27 cellular contexts compared by ENCODE assay signal in the genomic region with DNA sequence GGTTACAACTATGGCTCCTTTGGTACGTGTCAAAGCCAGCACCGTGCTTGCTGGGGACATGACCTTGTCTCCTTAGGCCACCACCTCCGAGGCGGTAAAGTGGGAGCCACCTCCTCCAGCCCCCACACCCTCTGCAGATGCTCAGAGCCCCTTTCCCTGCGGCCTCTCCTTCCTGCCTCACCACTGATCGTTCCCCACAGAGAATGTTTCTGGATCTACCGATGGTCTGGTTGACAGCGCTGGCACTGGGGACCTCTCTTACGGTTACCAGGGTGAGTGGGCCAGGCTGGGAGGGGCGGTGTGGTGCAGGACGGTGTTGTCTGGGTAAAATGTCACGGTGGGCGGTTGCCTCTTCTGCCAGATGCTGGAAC. TPM values are rescaled to one million over a fixed set of nuclear protein-coding genes. Genes with fewer than 3 reads are reported as not detected.
DNase-seq lines count a peak whose midpoint lies in the region; ATAC-seq, FAIRE-seq and TF ChIP-seq lines count a peak whose summit lies in the region.
"Had no signal": no experiment of that assay in that cellular context is flagged by ENCODE, and none has a peak within 500 bp of the region (broad histone marks: within the 10 kb centered on the region; RNA-seq: fewer than 3 reads in every experiment).

No MANE protein-coding gene starts in this region.

- no peaks in the 10 kb centered on the region for H3K79me2 ChIP-seq in SK-N-SH (ENCODE audit: insufficient read depth)

- H3F3A ChIP-seq in SK-N-SH (replicated peaks; ENCODE audit: insufficient read depth): no peaks in the 10 kb centered on the region

- H3K9me2 ChIP-seq in SK-N-SH: no peaks in the 10 kb centered on the region

- H3K4me2 ChIP-seq in SK-N-SH: no peak overlapping the region
- H3K4me2 ChIP-seq: KMS-11 had no signal

- no peaks in the 10 kb centered on the region for H3K27me3 Mint-ChIP-seq in activated T-cell treated with anti-CD3 and anti-CD28 coated beads, Interleukin-2, amount 50 U/mL, for 24 hours
- H3K27me3 Mint-ChIP-seq in activated T-cell treated with anti-CD3 and anti-CD28 coated beads, Interleukin-2, amount 50 U/mL, for 4 hours (ENCODE audit: low read depth): no peaks in the 10 kb centered on the region
- no peaks in the 10 kb centered on the region for H3K27me3 Mint-ChIP-seq in T-helper 17 cell
- no peaks in the 10 kb centered on the region for H3K27me3 Mint-ChIP-seq in stimulated activated memory B cell treated with anti-CD40 and anti-IgM and Interleukin-4, amounts not matched to agents 10 μg/mL and 1 μg/mL and 100 μg/mL, for 72 hours
- H3K27me3 Mint-ChIP-seq: naive thymus-derived CD8-positive, alpha-beta T cell; progenitor cell of endocrine pancreas had no signal

- WGBS in SK-N-SH (ENCODE audit: low lambda C conversion rate): 93% methylated on average over 11 of the region's 13 CpGs

- no peaks in the 10 kb centered on the region for H3K9me3 Mint-ChIP-seq in activated T-cell treated with anti-CD3 and anti-CD28 coated beads, Interleukin-2, amount 50 U/mL, for 24 hours
- H3K9me3 Mint-ChIP-seq in activated T-cell treated with anti-CD3 and anti-CD28 coated beads, Interleukin-2, amount 50 U/mL, for 4 hours: no peaks in the 10 kb centered on the region
- H3K9me3 Mint-ChIP-seq in stimulated activated memory B cell treated with anti-CD40 and anti-IgM and Interleukin-4, amounts not matched to agents 10 μg/mL and 1 μg/mL and 100 μg/mL, for 72 hours: no peaks in the 10 kb centered on the region
- H3K9me3 Mint-ChIP-seq: naive thymus-derived CD8-positive, alpha-beta T cell had no signal

- H3K27me3 ChIP-seq in SK-N-SH (ENCODE audit: insufficient read depth): no peaks in the 10 kb centered on the region
- H3K27me3 ChIP-seq: vagina had no signal

- H3K9ac ChIP-seq in kidney (ENCODE audit: low read length in 2 of 2) (no peak overlapping the region), SK-N-SH (no peak overlapping the region)
- H3K9ac ChIP-seq: KMS-11 had no signal

- no peaks in the 10 kb centered on the region for H3K9me3 ChIP-seq in T-helper 17 cell (ENCODE audit: control insufficient read depth, low read length, poor library complexity, severe bottlenecking)
- no peaks in the 10 kb centered on the region for H3K9me3 ChIP-seq in kidney (ENCODE audit: control insufficient read depth in 1 of 2, low read length in 2 of 2)
- no peaks in the 10 kb centered on the region for H3K9me3 ChIP-seq in SK-N-SH
- H3K9me3 ChIP-seq: vagina had no signal

- intact Hi-C loops in kidney (cut with DNase I): no loop called here

- TF ChIP-seq CTCF in kidney (IDR thresholded peaks at IDR 0.05; ENCODE audit: borderline replicate concordance, extremely low read depth, insufficient read depth): no peak
- TF ChIP-seq CTCF in SK-N-SH (IDR thresholded peaks at IDR 0.05): no peak

- no peak overlapping the region for H3K27ac Mint-ChIP-seq in activated T-cell treated with anti-CD3 and anti-CD28 coated beads, Interleukin-2, amount 50 U/mL, for 24 hours
- peak overlapping the region; percentile 43 for H3K27ac Mint-ChIP-seq in T-helper 17 cell
- peak overlapping the region; percentile 87 for H3K27ac Mint-ChIP-seq in stimulated activated memory B cell treated with anti-CD40 and anti-IgM and Interleukin-4, amounts not matched to agents 10 μg/mL and 1 μg/mL and 100 μg/mL, for 72 hours
- H3K27ac Mint-ChIP-seq: progenitor cell of endocrine pancreas had no signal

- POLR2A ChIA-PET in SK-N-SH (lab: Yijun Ruan, JAX): no interaction called here

- H3K36me3 ChIP-seq in kidney (ENCODE audit: control insufficient read depth in 1 of 2, insufficient read depth in 2 of 2, low read length in 2 of 2): peaks cover 29 to 30% of the 10 kb centered on the region in 2 donors
- H3K36me3 ChIP-seq in SK-N-SH (replicated peaks in 1 of 2; ENCODE audit: control insufficient read depth in 1 of 2, insufficient read depth in 2 of 2, low read length in 1 of 2): peaks cover 8 to 18% of the 10 kb centered on the region in 2 experiments

- H3K36me3 Mint-ChIP-seq in activated T-cell treated with anti-CD3 and anti-CD28 coated beads, Interleukin-2, amount 50 U/mL, for 24 hours (ENCODE audit: low read depth): peaks cover 49% of the 10 kb centered on the region
- peaks cover 7% of the 10 kb centered on the region for H3K36me3 Mint-ChIP-seq in activated T-cell treated with anti-CD3 and anti-CD28 coated beads, Interleukin-2, amount 50 U/mL, for 4 hours (ENCODE audit: insufficient read depth)
- H3K36me3 Mint-ChIP-seq in T-helper 17 cell (ENCODE audit: low read depth): no peaks in the 10 kb centered on the region
- peaks cover 76% of the 10 kb centered on the region for H3K36me3 Mint-ChIP-seq in stimulated activated memory B cell treated with anti-CD40 and anti-IgM and Interleukin-4, amounts not matched to agents 10 μg/mL and 1 μg/mL and 100 μg/mL, for 72 hours

- H3K27ac ChIP-seq in kidney (ENCODE audit: low read depth in 2 of 2, low read length in 2 of 2): no peak overlapping the region
- no peak overlapping the region for H3K27ac ChIP-seq in SK-N-SH (ENCODE audit: low read depth in 2 of 2, low read length in 1 of 2)
- H3K27ac ChIP-seq: KMS-11, vagina had no signal

- CTCF ChIA-PET in SK-N-SH (lab: Yijun Ruan, JAX): no interaction called here

- FAIRE-seq in kidney (lab: Jason Lieb, UNC): no peak
- FAIRE-seq: GM12892, keratinocyte, RCC 7860, small intestine, TTC549 had no signal

- DNase-seq in activated T-cell treated with anti-CD3 and anti-CD28 coated beads, Interleukin-2, amount 50 U/mL, for 24 hours: peak; percentile 14
- DNase-seq in activated T-cell treated with anti-CD3 and anti-CD28 coated beads, Interleukin-2, amount 50 U/mL, for 4 hours: no peak
- no peak for DNase-seq in T-helper 17 cell
- DNase-seq in kidney: peak; percentile 58
- DNase-seq in SK-N-SH: no peak
- DNase-seq in SKM-1 (lab: John Stamatoyannopoulos, UW; ENCODE audit: unreplicated experiment): no peak
- DNase-seq: activated CD4-positive, alpha-beta T cell treated with anti-CD3 and anti-CD28 coated beads, Interleukin-2, amount 50 U/mL, for 1 hour; activated naive CD4-positive, alpha-beta T cell treated with anti-CD3 and anti-CD28 coated beads, Interleukin-2, amount 50 U/mL, for 16 hours; activated T-cell treated with anti-CD3 and anti-CD28 coated beads for 4 hours; cortex of kidney; DMS53; hippocampal formation; mammary epithelial cell; naive thymus-derived CD8-positive, alpha-beta T cell; NCI-H2029 treated with DMSO at 0.1 percent for 48 hours; NCI-H446 treated with DMSO at 0.1 percent for 48 hours; small intestine; stimulated activated CD4-positive, alpha-beta T cell treated with anti-CD3 and anti-CD28 coated beads, Interleukin-4, amount 100 ng/mL, for 1 hour had no signal

- H4K20me1 ChIP-seq in SK-N-SH (ENCODE audit: insufficient read depth): no peaks in the 10 kb centered on the region

- no peak for TF ChIP-seq EP300 in SK-N-SH (IDR thresholded peaks at IDR 0.05; ENCODE audit: borderline replicate concordance in 1 of 2, low read depth in 1 of 2, low read length in 1 of 2)

- H2AFZ ChIP-seq in SK-N-SH (ENCODE audit: low read depth): no peak overlapping the region

- no peaks in the 10 kb centered on the region for H3K4me1 Mint-ChIP-seq in activated T-cell treated with anti-CD3 and anti-CD28 coated beads, Interleukin-2, amount 50 U/mL, for 24 hours (ENCODE audit: low read depth)
- H3K4me1 Mint-ChIP-seq in activated T-cell treated with anti-CD3 and anti-CD28 coated beads, Interleukin-2, amount 50 U/mL, for 4 hours (ENCODE audit: low read depth): peaks cover 4% of the 10 kb centered on the region
- H3K4me1 Mint-ChIP-seq in T-helper 17 cell: peaks cover 4% of the 10 kb centered on the region
- H3K4me1 Mint-ChIP-seq in stimulated activated memory B cell treated with anti-CD40 and anti-IgM and Interleukin-4, amounts not matched to agents 10 μg/mL and 1 μg/mL and 100 μg/mL, for 72 hours: peaks cover 75% of the 10 kb centered on the region

- no peak for ATAC-seq in activated T-cell treated with anti-CD3 and anti-CD28 coated beads, Interleukin-2, amount 50 U/mL, for 4 hours
- ATAC-seq in T-helper 17 cell (no peak), HG03280 (IDR thresholded peaks at IDR 0.05; ENCODE audit: unreplicated experiment) (no peak)
- no peak for ATAC-seq in stimulated activated memory B cell treated with anti-CD40 and anti-IgM and Interleukin-4, amounts not matched to agents 10 μg/mL and 1 μg/mL and 100 μg/mL, for 72 hours
- ATAC-seq: naive thymus-derived CD8-positive, alpha-beta T cell had no signal

- H3K4me3 Mint-ChIP-seq in activated T-cell treated with anti-CD3 and anti-CD28 coated beads, Interleukin-2, amount 50 U/mL, for 24 hours: no peak overlapping the region
- no peak overlapping the region for H3K4me3 Mint-ChIP-seq in activated T-cell treated with anti-CD3 and anti-CD28 coated beads, Interleukin-2, amount 50 U/mL, for 4 hours
- no peak overlapping the region for H3K4me3 Mint-ChIP-seq in T-helper 17 cell
- H3K4me3 Mint-ChIP-seq in stimulated activated memory B cell treated with anti-CD40 and anti-IgM and Interleukin-4, amounts not matched to agents 10 μg/mL and 1 μg/mL and 100 μg/mL, for 72 hours: peak overlapping the region; percentile 46

- H3K4me1 ChIP-seq in kidney (ENCODE audit: control insufficient read depth in 1 of 2, insufficient read depth in 1 of 2, low read depth in 1 of 2, low read length in 2 of 2) (no peaks in the 10 kb centered on the region), SK-N-SH (ENCODE audit: control insufficient read depth in 1 of 2, insufficient read depth in 2 of 2, low read depth in 1 of 2, low read length in 1 of 2) (no peaks in the 10 kb centered on the region)
- H3K4me1 ChIP-seq: vagina had no signal

- H3K4me3 ChIP-seq in kidney (ENCODE audit: low read length in 2 of 2) (no peak overlapping the region), SK-N-SH (ENCODE audit: low read depth in 2 of 2, low read length in 1 of 2) (no peak overlapping the region)
- H3K4me3 ChIP-seq: vagina had no signal

- TF ChIP-seq RAD21 in SK-N-SH (IDR thresholded peaks at IDR 0.05; ENCODE audit: low read length): no peak

RNA-seq across cellular contexts. Expression of a gene that starts 8.9 kb away (rescaled TPM):
- total RNA-seq in activated T-cell treated with anti-CD3 and anti-CD28 coated beads, Interleukin-2, amount 50 U/mL, for 4 hours: 10 to 100 TPM; 11.1 to 15.4 (median 12.9) TPM
- total RNA-seq in T-helper 17 cell: 100 to 1,000 TPM; 106 to 118 TPM
- 37.4 TPM for total RNA-seq in kidney
- polyA plus RNA-seq in kidney (ENCODE audit: insufficient read depth, low read depth, low replicate concordance): 16.4 TPM
- polyA plus RNA-seq in SK-N-SH (2012; rRNA removed): 17.3 and 17.5 TPM in 2 replicates
- 8.0 and 12.6 TPM in 2 replicates for polyA plus RNA-seq in SK-N-SH (2012; cell fraction: cytosol; rRNA removed)
- 39.5 and 52.3 TPM in 2 replicates for polyA plus RNA-seq in SK-N-SH (2012; cell fraction: nucleus; rRNA removed)

RNA-seq across cellular contexts. Expression of a gene that starts 11.8 kb away (rescaled TPM):
- 1 to 10 TPM; 2.5 to 3.9 (median 3.2) TPM for total RNA-seq in activated T-cell treated with anti-CD3 and anti-CD28 coated beads, Interleukin-2, amount 50 U/mL, for 4 hours
- total RNA-seq in T-helper 17 cell (1 to 10 TPM; 8.7 to 9.6 TPM), kidney (846 TPM)
- polyA plus RNA-seq in kidney (ENCODE audit: insufficient read depth, low read depth, low replicate concordance) (776 TPM), SK-N-SH (2012; rRNA removed) (519 and 811 TPM in 2 replicates)
- polyA plus RNA-seq in SK-N-SH (2012; cell fraction: cytosol; rRNA removed): 447 and 526 TPM in 2 replicates
- polyA plus RNA-seq in SK-N-SH (2012; cell fraction: nucleus; rRNA removed): 571 and 676 TPM in 2 replicates

RNA-seq across cellular contexts. Expression of a gene that starts 43.3 kb away (rescaled TPM):
- total RNA-seq in activated T-cell treated with anti-CD3 and anti-CD28 coated beads, Interleukin-2, amount 50 U/mL, for 4 hours: 10 to 100 TPM; 73.9 to 81.2 (median 80.0) TPM
- 10 to 100 TPM; 31.1 to 43.4 TPM for total RNA-seq in T-helper 17 cell
- total RNA-seq in kidney: 90.2 TPM
- polyA plus RNA-seq in kidney (ENCODE audit: insufficient read depth, low read depth, low replicate concordance): 29.4 TPM
- polyA plus RNA-seq in SK-N-SH (2012; rRNA removed): 19.6 and 27.3 TPM in 2 replicates
- polyA plus RNA-seq in SK-N-SH (2012; cell fraction: cytosol; rRNA removed): 25.9 and 27.4 TPM in 2 replicates
- polyA plus RNA-seq in SK-N-SH (2012; cell fraction: nucleus; rRNA removed): 25.4 and 27.2 TPM in 2 replicates

RNA-seq across cellular contexts. Expression of a gene that starts 44.5 kb away (rescaled TPM):
- 100 to 1,000 TPM; 112 to 139 (median 123) TPM for total RNA-seq in activated T-cell treated with anti-CD3 and anti-CD28 coated beads, Interleukin-2, amount 50 U/mL, for 4 hours
- total RNA-seq in T-helper 17 cell: 100 to 1,000 TPM; 312 to 355 TPM
- total RNA-seq in kidney: 70.2 TPM
- polyA plus RNA-seq in kidney (ENCODE audit: insufficient read depth, low read depth, low replicate concordance): 14.5 TPM
- polyA plus RNA-seq in SK-N-SH (2012; rRNA removed): 49.7 and 52.1 TPM in 2 replicates
- 22.8 and 36.1 TPM in 2 replicates for polyA plus RNA-seq in SK-N-SH (2012; cell fraction: cytosol; rRNA removed)
- polyA plus RNA-seq in SK-N-SH (2012; cell fraction: nucleus; rRNA removed): 133 and 171 TPM in 2 replicates

RNA-seq across cellular contexts. Expression of a gene that starts 45.1 kb away (rescaled TPM):
- 10 to 100 TPM; 16.2 to 17.9 (median 16.9) TPM for total RNA-seq in activated T-cell treated with anti-CD3 and anti-CD28 coated beads, Interleukin-2, amount 50 U/mL, for 4 hours
- total RNA-seq in T-helper 17 cell: 10 to 100 TPM; 20.1 to 24.4 TPM
- total RNA-seq in kidney: 24.7 TPM
- 8.5 TPM for polyA plus RNA-seq in kidney (ENCODE audit: insufficient read depth, low read depth, low replicate concordance)
- 11.9 and 15.4 TPM in 2 replicates for polyA plus RNA-seq in SK-N-SH (2012; rRNA removed)
- polyA plus RNA-seq in SK-N-SH (2012; cell fraction: cytosol; rRNA removed): 10.4 and 11.4 TPM in 2 replicates
- 25.9 and 36.4 TPM in 2 replicates for polyA plus RNA-seq in SK-N-SH (2012; cell fraction: nucleus; rRNA removed)

Comparison
In these comparisons a context has a peak if more than half of its experiments do, and no peak if none do; other contexts are left out.
1. DNase-seq: peak in activated T-cell treated with anti-CD3 and anti-CD28 coated beads, Interleukin-2, amount 50 U/mL, for 24 hours (single experiment) and kidney (single experiment); none in activated T-cell treated with anti-CD3 and anti-CD28 coated beads, Interleukin-2, amount 50 U/mL, for 4 hours (single experiment), T-helper 17 cell (0 of 3), SK-N-SH (single experiment) and SKM-1 (single experiment).
2. RNA of a gene that starts 11.8 kb away (total RNA-seq): 846 TPM in kidney (single experiment); 8.7 to 9.6 TPM in T-helper 17 cell and 2.5 to 3.9 TPM in activated T-cell treated with anti-CD3 and anti-CD28 coated beads, Interleukin-2, amount 50 U/mL, for 4 hours; every median in the first group is over 10 times any median in the second.